In the genomic region with DNA sequence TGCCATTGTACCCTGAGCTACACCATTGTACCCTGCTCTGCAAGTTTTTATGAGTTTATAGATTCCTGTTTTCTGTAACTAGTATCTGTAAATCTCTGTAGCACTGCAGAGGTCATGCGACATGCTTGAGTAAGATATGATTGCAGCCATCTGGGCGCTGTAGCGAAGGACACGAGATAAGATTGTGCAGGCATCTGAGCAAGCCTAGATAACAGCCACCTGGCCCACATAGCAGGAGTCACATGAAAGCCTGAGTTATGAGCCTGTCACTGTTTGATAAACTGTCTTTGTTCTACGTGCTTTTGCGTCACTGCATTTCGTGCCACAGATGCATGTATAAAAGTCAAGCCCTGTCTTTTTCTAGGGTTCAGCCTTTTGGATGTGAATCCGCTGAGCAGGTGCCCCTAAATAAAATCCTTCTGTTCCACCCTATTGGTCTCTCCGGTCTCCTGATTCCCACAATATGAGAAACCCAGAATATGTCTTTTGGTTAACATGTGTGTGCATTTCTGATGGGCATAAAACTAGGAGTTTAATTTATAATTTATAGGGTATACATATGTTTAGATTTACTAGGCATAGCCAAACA, we compare ENCODE assay signal across 23 cellular contexts.
"Had no signal": no experiment of that assay in that cellular context is flagged by ENCODE, and none has a peak within 500 bp of the region (broad histone marks: within the 10 kb centered on the region; RNA-seq: fewer than 3 reads in every experiment).

No MANE protein-coding gene starts in this region.

- FAIRE-seq: RCC 7860 had no signal

- H3K27me3 ChIP-seq: adrenal gland, MG63, SJSA1 had no signal

- DNase-seq: activated CD4-positive, alpha-beta T cell treated with anti-CD3 and anti-CD28 coated beads for 4 hours; activated CD8-positive, alpha-beta memory T cell treated with anti-CD3 and anti-CD28 coated beads, Interleukin-2, amount 50 U/mL, for 48 hours; activated CD8-positive, alpha-beta T cell treated with anti-CD3 and anti-CD28 coated beads, Interleukin-2, amount 10 ng/mL, durations not matched to agents 7 days and 5 days; activated naive CD4-positive, alpha-beta T cell treated with anti-CD3 and anti-CD28 coated beads, Interleukin-2, amount 50 U/mL, for 16 hours; activated naive CD8-positive, alpha-beta T cell treated with anti-CD3 and anti-CD28 coated beads, Interleukin-2, amount 10 ng/mL, durations not matched to agents 7 days and 5 days; activated T-cell treated with anti-CD3 and anti-CD28 coated beads, Interleukin-2, amount 50 U/mL, for 1 hour; anterior cingulate cortex; MG63; NCI-H1105; NCI-H1436; NCI-H1694 treated with DMSO at 0.1 percent for 48 hours; NCI-H2029 treated with DMSO at 0.1 percent for 48 hours; NCI-H2171; NCI-H2227 treated with DMSO at 0.1 percent for 48 hours; NCI-H446 treated with DMSO at 0.1 percent for 48 hours; NCI-H526; NCI-H774; PC-3; SHP77 had no signal

- H3K27ac ChIP-seq: adrenal gland, SJSA1 had no signal

- H3K9me3 ChIP-seq: adrenal gland, MG63, SJSA1 had no signal

- H3K4me1 ChIP-seq: adrenal gland, SJSA1 had no signal

- ATAC-seq: activated CD4-positive, CD25-positive, alpha-beta regulatory T cell treated with anti-CD3 and anti-CD28 coated beads, Interleukin-2, amount 50 U/mL, for 24 hours; activated CD8-positive, alpha-beta T cell treated with anti-CD3 and anti-CD28 coated beads, Interleukin-2, amount 10 ng/mL, durations not matched to agents 7 days and 5 days; PC-3 had no signal

- H3K36me3 ChIP-seq: adrenal gland, MG63, SJSA1 had no signal

- H3K4me3 ChIP-seq: adrenal gland, MG63, SJSA1 had no signal
